ENCODE assay signal across 8 cellular contexts in the genomic region with DNA sequence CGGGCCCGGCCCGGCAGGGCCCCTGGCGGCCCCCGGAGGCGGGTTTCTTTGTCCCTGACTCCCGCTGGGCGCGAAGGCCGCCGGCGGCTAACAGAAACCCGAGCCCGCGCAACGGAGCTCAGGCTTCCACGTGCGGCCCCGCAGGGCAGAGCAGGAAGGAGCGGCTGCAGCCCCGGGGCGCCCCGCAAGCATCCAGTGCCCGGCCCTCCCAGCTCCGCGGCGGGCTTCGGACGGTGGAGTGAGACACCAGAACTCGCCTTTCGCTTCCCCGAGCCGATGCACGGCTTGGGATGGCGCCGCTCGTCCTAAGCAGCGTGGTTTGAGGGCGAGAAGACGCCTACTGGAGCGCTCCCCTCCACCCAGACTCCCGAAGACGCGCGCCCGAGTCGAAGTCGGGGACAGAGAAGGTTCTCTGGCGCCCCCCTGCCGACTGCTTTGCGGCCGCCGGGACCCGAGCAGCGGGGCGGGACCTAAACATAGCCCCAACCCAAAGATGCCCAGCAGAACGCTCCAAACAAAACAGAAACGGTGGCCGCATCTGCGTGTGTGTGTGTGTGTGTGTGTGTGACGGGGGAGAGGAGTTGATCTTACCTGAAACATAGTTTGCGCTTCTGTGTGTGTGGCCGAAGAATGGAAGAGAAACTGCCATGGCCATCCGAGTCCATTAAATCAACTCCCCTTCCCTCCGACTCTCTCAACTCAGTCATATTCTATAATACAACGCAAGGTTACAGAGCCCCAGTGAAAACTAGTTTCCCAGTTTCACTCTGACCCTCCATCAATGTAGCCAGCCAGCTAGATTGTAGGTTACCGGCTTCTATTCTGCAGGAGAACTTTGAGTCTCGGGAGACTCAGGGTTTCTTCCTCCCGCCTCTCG. TPM values are rescaled to one million over a fixed set of nuclear protein-coding genes. Genes with fewer than 3 reads are reported as not detected.
A peak's percentile ranks its signal among the peaks of the same experiment; 100 is the strongest.
DNase-seq lines count a peak whose midpoint lies in the region; ATAC-seq lines count a peak whose summit lies in the region.

No MANE protein-coding gene starts in this region.

- H3K9me3 ChIP-seq in endocrine pancreas (ENCODE audit: control insufficient read depth, low read length) (no peaks in the 10 kb centered on the region), mononuclear cell (ENCODE audit: low read depth, low read length) (no peaks in the 10 kb centered on the region)

- no peaks in the 10 kb centered on the region for H3K36me3 ChIP-seq in endocrine pancreas (ENCODE audit: control insufficient read depth, insufficient read depth, low read length)

- peaks cover 59% of the 10 kb centered on the region for H3K27me3 Mint-ChIP-seq in activated CD4-positive, alpha-beta memory T cell treated with anti-CD3 and anti-CD28 coated beads, Interleukin-2, amount 10 ng/mL, durations not matched to agents 7 days and 5 days
- H3K27me3 Mint-ChIP-seq in stimulated activated naive CD8-positive, alpha-beta T cell treated with anti-CD3 and anti-CD28 coated beads, Interleukin-15, amount 100 ng/mL, for 72 hours: peaks cover 47% of the 10 kb centered on the region

- H3K27me3 ChIP-seq in endocrine pancreas (ENCODE audit: control insufficient read depth, insufficient read depth, low read length) (no peaks in the 10 kb centered on the region), mononuclear cell (ENCODE audit: insufficient read depth, low read length) (peaks cover 70% of the 10 kb centered on the region)

- peak overlapping the region; percentile 42 for H3K27ac Mint-ChIP-seq in activated CD4-positive, alpha-beta memory T cell treated with anti-CD3 and anti-CD28 coated beads, Interleukin-2, amount 10 ng/mL, durations not matched to agents 7 days and 5 days
- peak overlapping the region in 1 of 2 donors; percentile 40 for H3K27ac Mint-ChIP-seq in stimulated activated naive CD8-positive, alpha-beta T cell treated with anti-CD3 and anti-CD28 coated beads, Interleukin-15, amount 100 ng/mL, for 72 hours

- H3K4me3 ChIP-seq in endocrine pancreas (ENCODE audit: control insufficient read depth, insufficient read depth, low read length) (peak overlapping the region; percentile 90), mononuclear cell (ENCODE audit: low read length) (peak overlapping the region; percentile 40)

- POLR2A ChIA-PET in activated CD4-positive, alpha-beta memory T cell treated with anti-CD3 and anti-CD28 coated beads, Interleukin-2, amount 10 ng/mL, durations not matched to agents 7 days and 5 days (lab: Charles Lee): interaction anchor here (1.1 to 6.2 kb wide), 2 partner anchors 11 to 66 kb away, joined by 3 to 38 read pairs; a partner anchor contains a TSS

- CTCF ChIA-PET in activated CD4-positive, alpha-beta memory T cell treated with anti-CD3 and anti-CD28 coated beads, Interleukin-2, amount 10 ng/mL, durations not matched to agents 7 days and 5 days (lab: Charles Lee): interaction anchor here (0.6 to 1.1 kb wide), 5 partner anchors 20 to 34 kb away, joined by 3 to 5 read pairs (median 3); no protein-coding TSS in a partner anchor

- peak; percentile 56 to 61 for DNase-seq in NCI-H2081 (lab: John Stamatoyannopoulos, UW)
- no peak for DNase-seq in NCI-H2081 treated with DMSO at 0.1 percent for 48 hours (lab: John Stamatoyannopoulos, UW)
- peak; percentile 27 for DNase-seq in NCI-H2196 treated with DMSO at 0.1 percent for 48 hours (lab: John Stamatoyannopoulos, UW; ENCODE audit: unreplicated experiment)
- peak; percentile 57 for DNase-seq in activated CD4-positive, alpha-beta memory T cell treated with anti-CD3 and anti-CD28 coated beads, Interleukin-2, amount 10 ng/mL, durations not matched to agents 7 days and 5 days
- peak; percentile 69 to 76 for DNase-seq in stimulated activated naive CD8-positive, alpha-beta T cell treated with anti-CD3 and anti-CD28 coated beads, Interleukin-15, amount 100 ng/mL, for 72 hours

- H3K9ac ChIP-seq in endocrine pancreas (ENCODE audit: control insufficient read depth, insufficient read depth, low read length): peak overlapping the region; percentile 80

- no peaks in the 10 kb centered on the region for H3K9me3 Mint-ChIP-seq in activated CD4-positive, alpha-beta memory T cell treated with anti-CD3 and anti-CD28 coated beads, Interleukin-2, amount 10 ng/mL, durations not matched to agents 7 days and 5 days
- no peaks in the 10 kb centered on the region for H3K9me3 Mint-ChIP-seq in stimulated activated naive CD8-positive, alpha-beta T cell treated with anti-CD3 and anti-CD28 coated beads, Interleukin-15, amount 100 ng/mL, for 72 hours

- ATAC-seq in HG02840 (IDR thresholded peaks at IDR 0.05; ENCODE audit: low FRiP score, unreplicated experiment): peak; percentile 1
- ATAC-seq in stimulated activated naive CD8-positive, alpha-beta T cell treated with anti-CD3 and anti-CD28 coated beads, Interleukin-15, amount 100 ng/mL, for 72 hours: peak; percentile 46

- H3K4me1 ChIP-seq in endocrine pancreas (ENCODE audit: control insufficient read depth, insufficient read depth, low read length) (peaks cover 9% of the 10 kb centered on the region), mononuclear cell (ENCODE audit: insufficient read depth, low read length) (peaks cover 54% of the 10 kb centered on the region)

- H3K4me3 Mint-ChIP-seq in activated CD4-positive, alpha-beta memory T cell treated with anti-CD3 and anti-CD28 coated beads, Interleukin-2, amount 10 ng/mL, durations not matched to agents 7 days and 5 days: peak overlapping the region; percentile 85
- peak overlapping the region; percentile 93 to 95 for H3K4me3 Mint-ChIP-seq in stimulated activated naive CD8-positive, alpha-beta T cell treated with anti-CD3 and anti-CD28 coated beads, Interleukin-15, amount 100 ng/mL, for 72 hours

- H3K4me1 Mint-ChIP-seq in activated CD4-positive, alpha-beta memory T cell treated with anti-CD3 and anti-CD28 coated beads, Interleukin-2, amount 10 ng/mL, durations not matched to agents 7 days and 5 days: peaks cover 41% of the 10 kb centered on the region
- H3K4me1 Mint-ChIP-seq in stimulated activated naive CD8-positive, alpha-beta T cell treated with anti-CD3 and anti-CD28 coated beads, Interleukin-15, amount 100 ng/mL, for 72 hours: peaks cover 46% of the 10 kb centered on the region

- no peaks in the 10 kb centered on the region for H3K36me3 Mint-ChIP-seq in activated CD4-positive, alpha-beta memory T cell treated with anti-CD3 and anti-CD28 coated beads, Interleukin-2, amount 10 ng/mL, durations not matched to agents 7 days and 5 days (ENCODE audit: low read depth)

RNA-seq across cellular contexts. Expression of a gene that starts 0.6 kb away (rescaled TPM):
- total RNA-seq in activated CD4-positive, alpha-beta memory T cell treated with anti-CD3 and anti-CD28 coated beads, Interleukin-2, amount 10 ng/mL, durations not matched to agents 7 days and 5 days: under 1 TPM; 0.08 to 0.20 TPM
- total RNA-seq in mononuclear cell: 1.4 TPM
